ENCODE assay signal across 19 cellular contexts in genomic region chr12:21472197-21472596, GRCh38. TPM values are rescaled to one million over a fixed set of nuclear protein-coding genes. Genes with fewer than 3 reads are reported as not detected.
DNase-seq lines count a peak whose midpoint lies in the region; ATAC-seq and TF ChIP-seq lines count a peak whose summit lies in the region.
"Had no signal": no experiment of that assay in that cellular context is flagged by ENCODE, and none has a peak within 500 bp of the region (broad histone marks: within the 10 kb centered on the region; RNA-seq: fewer than 3 reads in every experiment).

No MANE protein-coding gene starts in this region.

- H3K27ac ChIP-seq in epithelial cell of prostate (peak overlapping the region; percentile 21), GM23338 (ENCODE audit: low read depth) (no peak overlapping the region)
- no peak overlapping the region for H3K27ac ChIP-seq in naive thymus-derived CD4-positive, alpha-beta T cell (ENCODE audit: low read depth, low read length)
- H3K27ac ChIP-seq: A549, BLaER1, PC-9 had no signal

- peaks cover 8% of the 10 kb centered on the region for H3K4me1 Mint-ChIP-seq in activated naive CD8-positive, alpha-beta T cell (ENCODE audit: low read depth)
- H3K4me1 Mint-ChIP-seq in activated naive CD8-positive, alpha-beta T cell treated with anti-CD3 and anti-CD28 coated beads, Interleukin-2, amount 50 U/mL, for 24 hours: peaks cover 23% of the 10 kb centered on the region
- peaks cover 0 to 16% (median 0%) of the 10 kb centered on the region in 7 donors for H3K4me1 Mint-ChIP-seq in naive thymus-derived CD4-positive, alpha-beta T cell
- H3K4me1 Mint-ChIP-seq in GM23338: no peaks in the 10 kb centered on the region

- H3K9me3 Mint-ChIP-seq in activated naive CD8-positive, alpha-beta T cell (ENCODE audit: low read depth): no peaks in the 10 kb centered on the region
- no peaks in the 10 kb centered on the region for H3K9me3 Mint-ChIP-seq in activated naive CD8-positive, alpha-beta T cell treated with anti-CD3 and anti-CD28 coated beads, Interleukin-2, amount 50 U/mL, for 24 hours
- peaks cover 0 to 2% (median 0%) of the 10 kb centered on the region in 11 donors for H3K9me3 Mint-ChIP-seq in naive thymus-derived CD4-positive, alpha-beta T cell
- no peaks in the 10 kb centered on the region for H3K9me3 Mint-ChIP-seq in GM23338
- H3K9me3 Mint-ChIP-seq: CD4-positive, alpha-beta memory T cell had no signal

- H2AFZ ChIP-seq in GM23338: no peak overlapping the region
- H2AFZ ChIP-seq: PC-9 had no signal

- peaks cover 7 to 57% (median 9%) of the 10 kb centered on the region in 3 experiments for H3K36me3 ChIP-seq in naive thymus-derived CD4-positive, alpha-beta T cell (ENCODE audit: control insufficient read depth in 2 of 3, insufficient read depth in 3 of 3, low read length in 3 of 3)
- 0 out of 2 replicates have a peak, but pooled peaks cover 2% of the 10 kb centered on the region for H3K36me3 ChIP-seq in GM23338 (ENCODE audit: insufficient read depth)

- peaks cover 13% of the 10 kb centered on the region for H3K36me3 Mint-ChIP-seq in activated naive CD8-positive, alpha-beta T cell
- peaks cover 66% of the 10 kb centered on the region for H3K36me3 Mint-ChIP-seq in activated naive CD8-positive, alpha-beta T cell treated with anti-CD3 and anti-CD28 coated beads, Interleukin-2, amount 50 U/mL, for 24 hours (ENCODE audit: low read depth)
- H3K36me3 Mint-ChIP-seq in naive thymus-derived CD4-positive, alpha-beta T cell: peaks cover 4 to 41% (median 33%) of the 10 kb centered on the region in 5 donors
- H3K36me3 Mint-ChIP-seq in GM23338 (ENCODE audit: low read depth): peaks cover 23% of the 10 kb centered on the region; the same call in 2 of the 3 replicates

- no peak for DNase-seq in activated naive CD8-positive, alpha-beta T cell treated with anti-CD3 and anti-CD28 coated beads, Interleukin-2, amount 50 U/mL, for 24 hours
- DNase-seq in epithelial cell of prostate (ENCODE audit: low read depth, low spot score): no peak
- no peak for DNase-seq in naive thymus-derived CD4-positive, alpha-beta T cell
- DNase-seq in stimulated activated CD4-positive, alpha-beta T cell treated with anti-CD3 and anti-CD28 coated beads, Interleukin-4, amount 100 ng/mL, for 1 hour: no peak
- DNase-seq in GM23338 (ENCODE audit: low spot score): no peak
- DNase-seq: Calu3; CD4-positive, alpha-beta memory T cell; EL; H7; KG1; NCI-H1436; NCI-H1930; NCI-H345; NCI-H524 treated with DMSO at 0.1 percent for 48 hours; PC-9 had no signal

- no peaks in the 10 kb centered on the region for H3K4me1 ChIP-seq in naive thymus-derived CD4-positive, alpha-beta T cell (ENCODE audit: control insufficient read depth in 2 of 2, insufficient read depth in 2 of 2, low read length in 2 of 2)
- no peaks in the 10 kb centered on the region for H3K4me1 ChIP-seq in GM23338 (ENCODE audit: insufficient read depth)
- H3K4me1 ChIP-seq: A549, BLaER1 had no signal

- no peak for TF ChIP-seq CTCF in GM23338 (conservative IDR thresholded peaks at IDR 0.05; ENCODE audit: low read depth in 2 of 2)

- CTCF ChIA-PET in naive thymus-derived CD4-positive, alpha-beta T cell (lab: Charles Lee): no interaction called here

- no peak for ATAC-seq in activated naive CD8-positive, alpha-beta T cell treated with anti-CD3 and anti-CD28 coated beads, Interleukin-2, amount 50 U/mL, for 24 hours
- ATAC-seq in naive thymus-derived CD4-positive, alpha-beta T cell: no peak
- ATAC-seq in GM19463 (IDR thresholded peaks at IDR 0.05; ENCODE audit: unreplicated experiment): no peak
- ATAC-seq in GM23338: no peak
- ATAC-seq: A549 had no signal

- H3K9me3 ChIP-seq in naive thymus-derived CD4-positive, alpha-beta T cell (ENCODE audit: control insufficient read depth in 2 of 3, low read length in 3 of 3): no peaks in the 10 kb centered on the region
- H3K9me3 ChIP-seq: A549, BLaER1 had no signal

- no peaks in the 10 kb centered on the region for H3K79me2 ChIP-seq in GM23338 (replicated peaks; ENCODE audit: insufficient read depth)

- H3K4me3 Mint-ChIP-seq in activated naive CD8-positive, alpha-beta T cell: no peak overlapping the region
- H3K4me3 Mint-ChIP-seq in activated naive CD8-positive, alpha-beta T cell treated with anti-CD3 and anti-CD28 coated beads, Interleukin-2, amount 50 U/mL, for 24 hours: no peak overlapping the region
- H3K4me3 Mint-ChIP-seq in naive thymus-derived CD4-positive, alpha-beta T cell: no peak overlapping the region
- no peak overlapping the region for H3K4me3 Mint-ChIP-seq in GM23338
- H3K4me3 Mint-ChIP-seq: CD4-positive, alpha-beta memory T cell had no signal

- H3K4me3 ChIP-seq in naive thymus-derived CD4-positive, alpha-beta T cell (ENCODE audit: low read length): no peak overlapping the region
- no peak overlapping the region for H3K4me3 ChIP-seq in GM23338
- H3K4me3 ChIP-seq: A549, BLaER1, PC-9 had no signal

- intact Hi-C loops in naive thymus-derived CD4-positive, alpha-beta T cell (cut with micrococcal nuclease): loop anchor here (1.0 to 5.0 kb wide), 2 partner anchors 8 to 170 kb away; no protein-coding TSS in a partner anchor

- no peaks in the 10 kb centered on the region for H3K9me2 ChIP-seq in GM23338 (ENCODE audit: insufficient read depth)

- no peaks in the 10 kb centered on the region for H3K27me3 ChIP-seq in naive thymus-derived CD4-positive, alpha-beta T cell (ENCODE audit: control insufficient read depth in 2 of 2, insufficient read depth in 2 of 2, low read length in 2 of 2)
- H3K27me3 ChIP-seq in GM23338 (ENCODE audit: insufficient read depth): no peaks in the 10 kb centered on the region
- H3K27me3 ChIP-seq: BLaER1 had no signal

- POLR2A ChIA-PET in naive thymus-derived CD4-positive, alpha-beta T cell (lab: Charles Lee): no interaction called here

- H3K27me3 Mint-ChIP-seq in activated naive CD8-positive, alpha-beta T cell: no peaks in the 10 kb centered on the region
- no peaks in the 10 kb centered on the region for H3K27me3 Mint-ChIP-seq in activated naive CD8-positive, alpha-beta T cell treated with anti-CD3 and anti-CD28 coated beads, Interleukin-2, amount 50 U/mL, for 24 hours
- no peaks in the 10 kb centered on the region for H3K27me3 Mint-ChIP-seq in naive thymus-derived CD4-positive, alpha-beta T cell
- no peaks in the 10 kb centered on the region for H3K27me3 Mint-ChIP-seq in GM23338 (ENCODE audit: insufficient read depth, low read depth, poor library complexity)
- H3K27me3 Mint-ChIP-seq: CD4-positive, alpha-beta memory T cell had no signal

- H3K4me2 ChIP-seq in GM23338: no peak overlapping the region
- H3K4me2 ChIP-seq: A549, BLaER1, PC-9 had no signal

- H3F3A ChIP-seq in GM23338 (replicated peaks; ENCODE audit: low read depth): no peaks in the 10 kb centered on the region

- no peaks in the 10 kb centered on the region for H4K20me1 ChIP-seq in GM23338 (replicated peaks; ENCODE audit: insufficient read depth)
- H4K20me1 ChIP-seq: BLaER1 had no signal

- H3K27ac Mint-ChIP-seq in activated naive CD8-positive, alpha-beta T cell: peak overlapping the region; percentile 67
- no peak overlapping the region for H3K27ac Mint-ChIP-seq in activated naive CD8-positive, alpha-beta T cell treated with anti-CD3 and anti-CD28 coated beads, Interleukin-2, amount 50 U/mL, for 24 hours
- H3K27ac Mint-ChIP-seq in naive thymus-derived CD4-positive, alpha-beta T cell: peak overlapping the region in 5 of 9 donors; percentile 3 to 48 (median 38)
- H3K27ac Mint-ChIP-seq in GM23338: no peak overlapping the region

TF ChIP-seq in GM23338, 12 proteins besides CTCF, POLR2A, EP300 and RAD21 (continues in another document):
- TF ChIP-seq JUNB (IDR thresholded peaks at IDR 0.05; ENCODE audit: unreplicated experiment) (no peak), ZNF114 (CRISPR knock-in tag; IDR thresholded peaks at IDR 0.05) (no peak), STAT1 (IDR thresholded peaks at IDR 0.05; ENCODE audit: unreplicated experiment) (no peak), EZH2 (IDR thresholded peaks at IDR 0.05; ENCODE audit: low read depth, unreplicated experiment) (no peak), EZH2phosphoT487 (IDR thresholded peaks at IDR 0.05; ENCODE audit: unreplicated experiment) (no peak), POLR2AphosphoS5 (IDR thresholded peaks at IDR 0.05; ENCODE audit: low read depth) (no peak), NANOG (IDR thresholded peaks at IDR 0.05; ENCODE audit: borderline replicate concordance) (no peak)

RNA-seq across cellular contexts. Expression of gene RECQL, which starts 29.2 kb away (rescaled TPM):
- 10 to 100 TPM; 19.4 to 77.7 (median 43.2) TPM for total RNA-seq in naive thymus-derived CD4-positive, alpha-beta T cell
- polyA plus RNA-seq in naive thymus-derived CD4-positive, alpha-beta T cell: 10 to 100 TPM; 49.1 to 59.7 TPM
- total RNA-seq in GM23338 (2014; rRNA removed; shearing (Covaris generic)): 45.8 and 47.2 TPM in 2 replicates
- polyA plus RNA-seq in GM23338 (2016; fragmentation: Nextera tagmentation; extraction: Ambion mirVana): 17.4 and 18.9 TPM in 2 replicates

RNA-seq across cellular contexts. Expression of gene GOLT1B, which starts 29.4 kb away (rescaled TPM):
- total RNA-seq in naive thymus-derived CD4-positive, alpha-beta T cell: 10 to 100 TPM; 25.8 to 42.5 (median 31.7) TPM
- 10 to 100 TPM; 20.8 to 21.3 TPM for polyA plus RNA-seq in naive thymus-derived CD4-positive, alpha-beta T cell
- total RNA-seq in GM23338 (2014; rRNA removed; shearing (Covaris generic)): 39.8 and 41.7 TPM in 2 replicates
- 23.5 and 24.3 TPM in 2 replicates for polyA plus RNA-seq in GM23338 (2016; fragmentation: Nextera tagmentation; extraction: Ambion mirVana)

RNA-seq across cellular contexts. Expression of gene PYROXD1, which starts 34.7 kb away (rescaled TPM):
- total RNA-seq in naive thymus-derived CD4-positive, alpha-beta T cell: 10 to 100 TPM; 28.5 to 47.4 (median 36.7) TPM
- 10 to 100 TPM; 21.4 to 28.6 TPM for polyA plus RNA-seq in naive thymus-derived CD4-positive, alpha-beta T cell
- 3.9 and 8.7 TPM in 2 replicates for total RNA-seq in GM23338 (2014; rRNA removed; shearing (Covaris generic))
- 8.1 and 10.2 TPM in 2 replicates for polyA plus RNA-seq in GM23338 (2016; fragmentation: Nextera tagmentation; extraction: Ambion mirVana)

RNA-seq across cellular contexts. Expression of gene SPX, which starts 53.9 kb away (rescaled TPM):
- under 1 TPM; 0.16 to 0.69 (median 0.44) TPM for total RNA-seq in naive thymus-derived CD4-positive, alpha-beta T cell
- under 1 TPM in 1 of 2 donors, not detected in 1; 0.54 TPM for polyA plus RNA-seq in naive thymus-derived CD4-positive, alpha-beta T cell
- 0.16 and 1.3 TPM in 2 replicates for total RNA-seq in GM23338 (2014; rRNA removed; shearing (Covaris generic))
- polyA plus RNA-seq in GM23338 (2016; fragmentation: Nextera tagmentation; extraction: Ambion mirVana): 1.0 and 1.3 TPM in 2 replicates
- total RNA-seq: Calu3, H7 had no signal

Comparison
In these comparisons a context has a peak if more than half of its experiments do, and no peak if none do; other contexts are left out.
1. H3K27ac Mint-ChIP-seq: peak in activated naive CD8-positive, alpha-beta T cell (single experiment) and naive thymus-derived CD4-positive, alpha-beta T cell (5 of 9); none in activated naive CD8-positive, alpha-beta T cell treated with anti-CD3 and anti-CD28 coated beads, Interleukin-2, amount 50 U/mL, for 24 hours (single experiment) and GM23338 (single experiment).